21 cellular contexts compared by ENCODE assay signal in genomic region chr10:61376908-61377368, GRCh38.
"Had no signal": no experiment of that assay in that cellular context is flagged by ENCODE, and none has a peak within 500 bp of the region (broad histone marks: within the 10 kb centered on the region; RNA-seq: fewer than 3 reads in every experiment).

No MANE protein-coding gene starts in this region.

- H3K27me3 ChIP-seq: breast epithelium, Peyer's patch, SJSA1 had no signal

- H3K4me3 Mint-ChIP-seq: activated CD8-positive, alpha-beta T cell treated with anti-CD3 and anti-CD28 coated beads for 36 hours; activated naive CD4-positive, alpha-beta T cell treated with anti-CD3 and anti-CD28 coated beads, Interleukin-2, amount 50 U/mL, for 24 hours; activated T-helper 1 cell treated with anti-CD3 and anti-CD28 coated beads, Interleukin-12 subunit alpha, Interleukin-12 subunit beta, Interleukin-2, Interleukin-4 antibody, amounts not matched to agents 30 ng/mL and 10 ng/mL and 1 ng/mL, durations not matched to agents 14 hours and 24 hours and 36 hours; T-helper 1 cell treated with Interleukin-12 subunit alpha and Interleukin-12 subunit beta and Interleukin-4 antibody, amounts not matched to agents 30 μg/mL and 1 μg/mL, for 36 hours had no signal

- H3K4me1 ChIP-seq: breast epithelium, Peyer's patch, SJSA1 had no signal

- H3K36me3 ChIP-seq: breast epithelium, Peyer's patch, SJSA1 had no signal

- H3K9me3 Mint-ChIP-seq: activated T-helper 1 cell treated with anti-CD3 and anti-CD28 coated beads, Interleukin-12 subunit alpha, Interleukin-12 subunit beta, Interleukin-2, Interleukin-4 antibody, amounts not matched to agents 30 ng/mL and 10 ng/mL and 1 ng/mL, durations not matched to agents 14 hours and 24 hours and 36 hours had no signal

- H3K27ac ChIP-seq: breast epithelium, Peyer's patch, RWPE1, SJSA1 had no signal

- H3K9me3 ChIP-seq: Peyer's patch had no signal

- DNase-seq: activated CD4-positive, alpha-beta T cell treated with anti-CD3 and anti-CD28 coated beads for 4 hours; activated CD8-positive, alpha-beta memory T cell treated with anti-CD3 and anti-CD28 coated beads, Interleukin-2, amount 50 U/mL, for 4 hours; activated CD8-positive, alpha-beta T cell treated with anti-CD3 and anti-CD28 coated beads for 36 hours; activated effector memory CD4-positive, alpha-beta T cell treated with Interleukin-2 at 50 U/mL for 16 hours; activated naive CD4-positive, alpha-beta T cell; Kasumi-1; KBM-7; NCI-H1105 treated with DMSO at 0.1 percent for 48 hours; NCI-H1436 treated with DMSO at 0.1 percent for 48 hours; NCI-H187; NCI-H2081; NCI-H446; NCI-H524; Peyer's patch; Right ventricle myocardium superior had no signal

- H3K36me3 Mint-ChIP-seq: activated naive CD4-positive, alpha-beta T cell treated with anti-CD3 and anti-CD28 coated beads, Interleukin-2, amount 50 U/mL, for 24 hours had no signal

- H3K4me1 Mint-ChIP-seq: activated naive CD4-positive, alpha-beta T cell treated with anti-CD3 and anti-CD28 coated beads, Interleukin-2, amount 50 U/mL, for 24 hours had no signal

- H3K27ac Mint-ChIP-seq: activated CD8-positive, alpha-beta T cell treated with anti-CD3 and anti-CD28 coated beads for 36 hours; activated naive CD4-positive, alpha-beta T cell treated with anti-CD3 and anti-CD28 coated beads, Interleukin-2, amount 50 U/mL, for 24 hours; activated T-helper 1 cell treated with anti-CD3 and anti-CD28 coated beads, Interleukin-12 subunit alpha, Interleukin-12 subunit beta, Interleukin-2, Interleukin-4 antibody, amounts not matched to agents 30 ng/mL and 10 ng/mL and 1 ng/mL, durations not matched to agents 14 hours and 24 hours and 36 hours; T-helper 1 cell treated with Interleukin-12 subunit alpha and Interleukin-12 subunit beta and Interleukin-4 antibody, amounts not matched to agents 30 μg/mL and 1 μg/mL, for 36 hours had no signal

- H3K4me3 ChIP-seq: breast epithelium, Peyer's patch, SJSA1 had no signal
